ENCODE assay signal across 24 cellular contexts in the genomic region with DNA sequence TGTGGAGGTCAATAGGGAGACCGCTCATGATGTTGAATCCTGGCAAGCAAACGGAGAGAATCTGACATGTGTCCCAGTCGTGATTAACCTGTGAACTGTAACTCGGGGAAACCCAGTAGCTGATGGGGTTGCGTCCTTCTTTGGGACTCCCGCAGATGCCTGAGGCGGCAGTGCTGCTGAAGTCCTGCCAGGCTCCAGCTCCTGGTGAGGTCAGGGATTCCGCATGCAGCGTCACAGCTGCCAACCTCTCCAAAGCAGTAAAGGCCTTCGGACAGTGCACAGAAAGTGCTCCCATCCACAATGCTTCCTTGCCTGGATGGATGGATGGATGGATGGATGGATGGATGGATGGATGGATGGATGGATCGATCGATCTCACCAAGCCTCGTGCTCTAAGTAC. TPM values are rescaled to one million over a fixed set of nuclear protein-coding genes. Genes with fewer than 3 reads are reported as not detected.
A peak's percentile ranks its signal among the peaks of the same experiment; 100 is the strongest.
DNase-seq lines count a peak whose midpoint lies in the region; ATAC-seq and TF ChIP-seq lines count a peak whose summit lies in the region.
"Had no signal": no experiment of that assay in that cellular context is flagged by ENCODE, and none has a peak within 500 bp of the region (broad histone marks: within the 10 kb centered on the region; RNA-seq: fewer than 3 reads in every experiment).

No MANE protein-coding gene starts in this region.

- H3K9ac ChIP-seq in H9 (ENCODE audit: extremely low read depth, insufficient read length, low read length) = no peak overlapping the region

- H3K27ac Mint-ChIP-seq in activated T-cell treated with anti-CD3 and anti-CD28 coated beads, Interleukin-2, amount 50 U/mL, for 24 hours = no peak overlapping the region
- H3K27ac Mint-ChIP-seq in activated T-cell treated with anti-CD3 and anti-CD28 coated beads, Interleukin-2, amount 50 U/mL, for 72 hours = no peak overlapping the region
- no peak overlapping the region for H3K27ac Mint-ChIP-seq in natural killer cell treated with Interleukin-12 subunit alpha and Interleukin-12 subunit beta and Interleukin-15 and Interleukin-18, amount 100 ng/mL, for 72 hours
- no peak overlapping the region for H3K27ac Mint-ChIP-seq in natural killer cell
- no peak overlapping the region; a peak in 1 of 7 replicates for H3K27ac Mint-ChIP-seq in H9
- H3K27ac Mint-ChIP-seq: CD8-positive, alpha-beta memory T cell had no signal

- no peaks in the 10 kb centered on the region for H3K23me2 ChIP-seq in H9 (ENCODE audit: insufficient read length, low read depth, low read length, poor library complexity, severe bottlenecking)

- H3K18ac ChIP-seq in H9 (ENCODE audit: insufficient read length, low read depth, low read length) = no peak overlapping the region

- H3K4ac ChIP-seq in H9 (ENCODE audit: low read depth, low read length) = no peak overlapping the region

- H4K20me1 ChIP-seq in H9 (ENCODE audit: control insufficient read depth, insufficient read depth, insufficient read length) = no peaks in the 10 kb centered on the region

- no peak overlapping the region for H3K56ac ChIP-seq in H9 (ENCODE audit: insufficient read length, low read depth, low read length)

- no peak overlapping the region for H3T11ph ChIP-seq in H9 (ENCODE audit: low read length)

- H3K36me3 Mint-ChIP-seq in activated T-cell treated with anti-CD3 and anti-CD28 coated beads, Interleukin-2, amount 50 U/mL, for 24 hours (ENCODE audit: low read depth) = no peaks in the 10 kb centered on the region
- H3K36me3 Mint-ChIP-seq in activated T-cell treated with anti-CD3 and anti-CD28 coated beads, Interleukin-2, amount 50 U/mL, for 72 hours (ENCODE audit: insufficient read depth in 2 of 2) = no peaks in the 10 kb centered on the region
- H3K36me3 Mint-ChIP-seq in natural killer cell treated with Interleukin-12 subunit alpha and Interleukin-12 subunit beta and Interleukin-15 and Interleukin-18, amount 100 ng/mL, for 72 hours = no peaks in the 10 kb centered on the region
- no peaks in the 10 kb centered on the region for H3K36me3 Mint-ChIP-seq in natural killer cell
- no peaks in the 10 kb centered on the region for H3K36me3 Mint-ChIP-seq in H9 (ENCODE audit: insufficient read depth in 1 of 3, low read depth in 3 of 3)
- H3K36me3 Mint-ChIP-seq: CD8-positive, alpha-beta memory T cell had no signal

- H3K9me3 ChIP-seq in spleen (no peaks in the 10 kb centered on the region), H9 (ENCODE audit: control insufficient read depth, low read depth, low read length) (no peaks in the 10 kb centered on the region)
- H3K9me3 ChIP-seq: BE2C, SJCRH30 had no signal

- DNase-seq in activated T-cell treated with anti-CD3 and anti-CD28 coated beads, Interleukin-2, amount 50 U/mL, for 24 hours = peak; percentile 15
- DNase-seq in activated T-cell treated with anti-CD3 and anti-CD28 coated beads, Interleukin-2, amount 50 U/mL, for 72 hours = no peak
- peak; percentile 58 for DNase-seq in natural killer cell treated with Interleukin-12 subunit alpha and Interleukin-12 subunit beta and Interleukin-15 and Interleukin-18, amount 100 ng/mL, for 72 hours (ENCODE audit: low spot score)
- DNase-seq in natural killer cell = no peak
- DNase-seq in sciatic nerve (ENCODE audit: low spot score) = peak; percentile 48
- no peak for DNase-seq in spleen
- no peak for DNase-seq in H9
- DNase-seq: 8988T; ACHN; BE2C; CD8-positive, alpha-beta memory T cell; DMS 273 treated with DMSO at 0.1 percent for 48 hours; DND-41; Karpas-422; NCI-H1092 treated with DMSO at 0.1 percent for 48 hours; NCI-H1436; NCI-H187; NCI-H2081 treated with DMSO at 0.1 percent for 48 hours; NCI-H2171 treated with DMSO at 0.1 percent for 48 hours; NCI-H524 treated with DMSO at 0.1 percent for 48 hours; NCI-H774; SJCRH30 had no signal

- H3K4me3 ChIP-seq in spleen = no peak overlapping the region
- H3K4me3 ChIP-seq: SJCRH30 had no signal

- H3K4me1 Mint-ChIP-seq in activated T-cell treated with anti-CD3 and anti-CD28 coated beads, Interleukin-2, amount 50 U/mL, for 24 hours (ENCODE audit: low read depth) = peaks cover 21% of the 10 kb centered on the region
- peaks cover 15% of the 10 kb centered on the region for H3K4me1 Mint-ChIP-seq in activated T-cell treated with anti-CD3 and anti-CD28 coated beads, Interleukin-2, amount 50 U/mL, for 72 hours (ENCODE audit: low read depth)
- H3K4me1 Mint-ChIP-seq in natural killer cell treated with Interleukin-12 subunit alpha and Interleukin-12 subunit beta and Interleukin-15 and Interleukin-18, amount 100 ng/mL, for 72 hours (ENCODE audit: low read depth in 2 of 2) = no peaks in the 10 kb centered on the region
- peaks cover 0 to 4% of the 10 kb centered on the region in 2 donors for H3K4me1 Mint-ChIP-seq in natural killer cell
- no peaks in the 10 kb centered on the region for H3K4me1 Mint-ChIP-seq in H9

- no peaks in the 10 kb centered on the region for H3K9me3 Mint-ChIP-seq in activated T-cell treated with anti-CD3 and anti-CD28 coated beads, Interleukin-2, amount 50 U/mL, for 24 hours
- H3K9me3 Mint-ChIP-seq in activated T-cell treated with anti-CD3 and anti-CD28 coated beads, Interleukin-2, amount 50 U/mL, for 72 hours = no peaks in the 10 kb centered on the region
- H3K9me3 Mint-ChIP-seq in natural killer cell treated with Interleukin-12 subunit alpha and Interleukin-12 subunit beta and Interleukin-15 and Interleukin-18, amount 100 ng/mL, for 72 hours = no peaks in the 10 kb centered on the region
- no peaks in the 10 kb centered on the region for H3K9me3 Mint-ChIP-seq in natural killer cell
- peaks cover 0 to 7% of the 10 kb centered on the region in 2 experiments; a peak in 2 of 5 replicates for H3K9me3 Mint-ChIP-seq in H9
- H3K9me3 Mint-ChIP-seq: CD8-positive, alpha-beta memory T cell had no signal

- no peak for TF ChIP-seq CTCF in natural killer cell (IDR thresholded peaks at IDR 0.05)
- TF ChIP-seq CTCF in spleen (IDR thresholded peaks at IDR 0.05 in 8 of 11, conservative IDR thresholded peaks at IDR 0.05 in 3 of 11) = no peak
- no peak for TF ChIP-seq CTCF in H9 (conservative IDR thresholded peaks at IDR 0.05)

- H2BK15ac ChIP-seq in H9 (ENCODE audit: low read depth, low read length) = no peak overlapping the region

- H3K4me1 ChIP-seq in spleen (peaks cover 0 to 32% (median 13%) of the 10 kb centered on the region in 6 donors), H9 (ENCODE audit: insufficient read depth, low read length) (no peaks in the 10 kb centered on the region)
- H3K4me1 ChIP-seq: BE2C, SJCRH30 had no signal

- H3K14ac ChIP-seq in H9 (ENCODE audit: insufficient read depth, low read length) = no peak overlapping the region; the same call in 1 of the 2 replicates

- H3K4me3 Mint-ChIP-seq in activated T-cell treated with anti-CD3 and anti-CD28 coated beads, Interleukin-2, amount 50 U/mL, for 24 hours = no peak overlapping the region
- H3K4me3 Mint-ChIP-seq in activated T-cell treated with anti-CD3 and anti-CD28 coated beads, Interleukin-2, amount 50 U/mL, for 72 hours = no peak overlapping the region
- H3K4me3 Mint-ChIP-seq in natural killer cell treated with Interleukin-12 subunit alpha and Interleukin-12 subunit beta and Interleukin-15 and Interleukin-18, amount 100 ng/mL, for 72 hours = no peak overlapping the region
- H3K4me3 Mint-ChIP-seq in natural killer cell = no peak overlapping the region
- H3K4me3 Mint-ChIP-seq in H9 = no peak overlapping the region
- H3K4me3 Mint-ChIP-seq: CD14-positive monocyte; CD8-positive, alpha-beta memory T cell had no signal

- no peak overlapping the region for H2BK120ac ChIP-seq in H9 (ENCODE audit: low read depth, low read length, poor library complexity, severe bottlenecking)

- no peak for ATAC-seq in activated T-cell treated with anti-CD3 and anti-CD28 coated beads, Interleukin-2, amount 50 U/mL, for 72 hours (replicated peaks in 1 of 2)
- no peak for ATAC-seq in natural killer cell treated with Interleukin-12 subunit alpha and Interleukin-12 subunit beta and Interleukin-15 and Interleukin-18, amount 100 ng/mL, for 72 hours
- ATAC-seq in natural killer cell (no peak), sciatic nerve (no peak), GM21515 (IDR thresholded peaks at IDR 0.05; ENCODE audit: unreplicated experiment) (no peak)

- no peak overlapping the region for H2BK20ac ChIP-seq in H9 (ENCODE audit: low read depth, low read length, poor library complexity, severe bottlenecking)

- no peak overlapping the region for H4K5ac ChIP-seq in H9 (ENCODE audit: insufficient read length, low read depth, low read length)

- no peaks in the 10 kb centered on the region for H3K79me2 ChIP-seq in H9 (ENCODE audit: insufficient read depth, low read length)

- H3K27ac ChIP-seq in spleen (no peak overlapping the region), H9 (ENCODE audit: insufficient read length, low read depth, low read length) (no peak overlapping the region)
- H3K27ac ChIP-seq: SJCRH30 had no signal

- no peak overlapping the region for H3K4me2 ChIP-seq in H9 (ENCODE audit: insufficient read depth, insufficient read length, low read length)

- H3K23ac ChIP-seq in H9 (ENCODE audit: insufficient read length, low read depth, low read length) = no peak overlapping the region

- 86 to 95% (median 91%) methylated on average over 13 of the region's 13 CpGs for WGBS in spleen, 5 donors
- no CpG with 5 or more reads among the region's 13 CpGs for WGBS in H9 (ENCODE audit: extremely low coverage, insufficient read length, low lambda C conversion rate)

- no peaks in the 10 kb centered on the region for H3K27me3 Mint-ChIP-seq in activated T-cell treated with anti-CD3 and anti-CD28 coated beads, Interleukin-2, amount 50 U/mL, for 24 hours
- H3K27me3 Mint-ChIP-seq in activated T-cell treated with anti-CD3 and anti-CD28 coated beads, Interleukin-2, amount 50 U/mL, for 72 hours (ENCODE audit: low read depth) = no peaks in the 10 kb centered on the region
- H3K27me3 Mint-ChIP-seq in natural killer cell treated with Interleukin-12 subunit alpha and Interleukin-12 subunit beta and Interleukin-15 and Interleukin-18, amount 100 ng/mL, for 72 hours = peaks cover 9 to 29% of the 10 kb centered on the region in 2 donors
- peaks cover 32 to 37% of the 10 kb centered on the region in 2 donors for H3K27me3 Mint-ChIP-seq in natural killer cell (ENCODE audit: low read depth in 2 of 2)
- peaks cover 74% of the 10 kb centered on the region for H3K27me3 Mint-ChIP-seq in H9 (ENCODE audit: low read depth)
- H3K27me3 Mint-ChIP-seq: CD8-positive, alpha-beta memory T cell had no signal

- H4K91ac ChIP-seq in H9 (ENCODE audit: insufficient read length, low read depth, low read length) = no peak overlapping the region

- no peak overlapping the region for H2AK5ac ChIP-seq in H9 (ENCODE audit: insufficient read length, low read length)

- no peak overlapping the region for H4K8ac ChIP-seq in H9 (replicated peaks; ENCODE audit: insufficient read length, low read depth, low read length)

- H2AFZ ChIP-seq in H9 (ENCODE audit: low read length) = no peak overlapping the region

- H2BK5ac ChIP-seq in H9 (ENCODE audit: insufficient read length, low read length) = no peak overlapping the region

- H3K27me3 ChIP-seq in spleen (replicated peaks in 1 of 7) (no peaks in the 10 kb centered on the region), H9 (ENCODE audit: insufficient read depth, low read length) (peaks cover 3% of the 10 kb centered on the region; the same call in 1 of the 2 replicates)
- H3K27me3 ChIP-seq: BE2C, SJCRH30 had no signal

- H2BK12ac ChIP-seq in H9 (ENCODE audit: insufficient read length, low read depth, low read length) = no peak overlapping the region

- H3K79me1 ChIP-seq in H9 (ENCODE audit: insufficient read depth, low read depth, low read length, poor library complexity, severe bottlenecking) = no peaks in the 10 kb centered on the region

- intact Hi-C loops in natural killer cell (cut with micrococcal nuclease) (no loop called here), sciatic nerve (cut with DNase I) (no loop called here), spleen (cut with DNase I; ENCODE audit: low total_unique reads) (no loop called here)

- no peak for TF ChIP-seq POLR2A in spleen (IDR thresholded peaks at IDR 0.05)

- no peaks in the 10 kb centered on the region for H3K36me3 ChIP-seq in spleen
- H3K36me3 ChIP-seq: BE2C, SJCRH30 had no signal

RNA-seq across cellular contexts. Expression of a gene that starts 13.5 kb away (rescaled TPM):
- total RNA-seq in activated T-cell treated with anti-CD3 and anti-CD28 coated beads, Interleukin-2, amount 50 U/mL, for 72 hours = 10 to 100 TPM; 11.4 TPM
- 1 to 10 TPM in 1 of 2 donors, under 1 TPM in 1; 0.19 to 1.4 TPM for total RNA-seq in natural killer cell treated with Interleukin-12 subunit alpha and Interleukin-12 subunit beta and Interleukin-15 and Interleukin-18, amount 100 ng/mL, for 72 hours
- total RNA-seq in natural killer cell (1 to 10 TPM; 1.9 to 7.8 (median 3.3) TPM), sciatic nerve (6.2 TPM), spleen (10 to 100 TPM; 10.9 to 21.6 (median 18.3) TPM), H9 (2021) (2.2 and 2.3 TPM in 2 replicates)
- polyA plus RNA-seq in spleen = 1 to 10 TPM; 3.3 to 6.5 (median 3.6) TPM
- total RNA-seq: SJCRH30 had no signal

RNA-seq across cellular contexts. Expression of a gene that starts 14.0 kb away (rescaled TPM):
- total RNA-seq in activated T-cell treated with anti-CD3 and anti-CD28 coated beads, Interleukin-2, amount 50 U/mL, for 72 hours = under 1 TPM in 1 of 2 donors, not detected in 1; 0.07 TPM
- not detected for total RNA-seq in natural killer cell treated with Interleukin-12 subunit alpha and Interleukin-12 subunit beta and Interleukin-15 and Interleukin-18, amount 100 ng/mL, for 72 hours
- total RNA-seq in natural killer cell (not detected), sciatic nerve (not detected), spleen (under 1 TPM in 3 of 7 donors, not detected in 4; 0.10 to 0.16 (median 0.15) TPM), H9 (2021) (0.09 TPM in 1 of 2 replicates, not detected in the other)
- under 1 TPM; 0.02 to 0.28 (median 0.19) TPM for polyA plus RNA-seq in spleen
- total RNA-seq: CD8-positive, alpha-beta memory T cell; SJCRH30 had no signal
- polyA plus RNA-seq: CD14-positive monocyte; CD8-positive, alpha-beta memory T cell had no signal

RNA-seq across cellular contexts. Expression of a gene that starts 57.8 kb away (rescaled TPM):
- 10 to 100 TPM; 50.6 to 52.2 TPM for total RNA-seq in activated T-cell treated with anti-CD3 and anti-CD28 coated beads, Interleukin-2, amount 50 U/mL, for 72 hours
- total RNA-seq in natural killer cell treated with Interleukin-12 subunit alpha and Interleukin-12 subunit beta and Interleukin-15 and Interleukin-18, amount 100 ng/mL, for 72 hours = 10 to 100 TPM; 66.0 to 98.2 TPM
- total RNA-seq in natural killer cell (10 to 100 TPM; 52.8 to 67.9 (median 59.3) TPM), sciatic nerve (41.0 TPM), spleen (10 to 100 TPM; 28.7 to 58.1 (median 42.2) TPM), H9 (2021) (51.0 and 59.4 TPM in 2 replicates)
- 10 to 100 TPM; 42.5 to 94.4 (median 66.2) TPM for polyA plus RNA-seq in spleen

Comparison
In these comparisons a context has a peak if more than half of its experiments do, and no peak if none do; other contexts are left out.
1. DNase-seq: peak in activated T-cell treated with anti-CD3 and anti-CD28 coated beads, Interleukin-2, amount 50 U/mL, for 24 hours (single experiment), natural killer cell treated with Interleukin-12 subunit alpha and Interleukin-12 subunit beta and Interleukin-15 and Interleukin-18, amount 100 ng/mL, for 72 hours (single experiment) and sciatic nerve (single experiment); none in activated T-cell treated with anti-CD3 and anti-CD28 coated beads, Interleukin-2, amount 50 U/mL, for 72 hours (0 of 2), natural killer cell (single experiment), spleen (single experiment) and H9 (single experiment).